1 cellular context compared by ENCODE assay signal in genomic region chr16:2977440-2977839, GRCh38.
TF ChIP-seq lines count a peak whose summit lies in the region.

No MANE protein-coding gene starts in this region.

TF ChIP-seq in K562, 482 proteins besides CTCF, POLR2A, EP300 and RAD21:
- TF ChIP-seq HOXB6 (CRISPR knock-in tag; IDR thresholded peaks at IDR 0.05; ENCODE audit: borderline replicate concordance) (no peak), SAFB2 (IDR thresholded peaks at IDR 0.05; ENCODE audit: borderline replicate concordance, low read depth, low read length, severe bottlenecking) (no peak), CXXC5 (CRISPR knock-in tag; IDR thresholded peaks at IDR 0.05) (no peak), ZNF778 (CRISPR knock-in tag; IDR thresholded peaks at IDR 0.05) (no peak), PKNOX1 (IDR thresholded peaks at IDR 0.05) (no peak), MIER1 (IDR thresholded peaks at IDR 0.05; ENCODE audit: low read depth) (no peak), TAL1 (IDR thresholded peaks at IDR 0.05) (no peak), NFIX (CRISPR knock-in tag; IDR thresholded peaks at IDR 0.05; ENCODE audit: low read depth) (no peak), E2F1 (CRISPR knock-in tag; IDR thresholded peaks at IDR 0.05) (no peak), ZKSCAN3 (CRISPR knock-in tag; IDR thresholded peaks at IDR 0.05) (no peak), ELK1 (CRISPR knock-in tag; IDR thresholded peaks at IDR 0.05) (no peak)
